Comparison of ENCODE assay signal across 27 cellular contexts in the genomic region with DNA sequence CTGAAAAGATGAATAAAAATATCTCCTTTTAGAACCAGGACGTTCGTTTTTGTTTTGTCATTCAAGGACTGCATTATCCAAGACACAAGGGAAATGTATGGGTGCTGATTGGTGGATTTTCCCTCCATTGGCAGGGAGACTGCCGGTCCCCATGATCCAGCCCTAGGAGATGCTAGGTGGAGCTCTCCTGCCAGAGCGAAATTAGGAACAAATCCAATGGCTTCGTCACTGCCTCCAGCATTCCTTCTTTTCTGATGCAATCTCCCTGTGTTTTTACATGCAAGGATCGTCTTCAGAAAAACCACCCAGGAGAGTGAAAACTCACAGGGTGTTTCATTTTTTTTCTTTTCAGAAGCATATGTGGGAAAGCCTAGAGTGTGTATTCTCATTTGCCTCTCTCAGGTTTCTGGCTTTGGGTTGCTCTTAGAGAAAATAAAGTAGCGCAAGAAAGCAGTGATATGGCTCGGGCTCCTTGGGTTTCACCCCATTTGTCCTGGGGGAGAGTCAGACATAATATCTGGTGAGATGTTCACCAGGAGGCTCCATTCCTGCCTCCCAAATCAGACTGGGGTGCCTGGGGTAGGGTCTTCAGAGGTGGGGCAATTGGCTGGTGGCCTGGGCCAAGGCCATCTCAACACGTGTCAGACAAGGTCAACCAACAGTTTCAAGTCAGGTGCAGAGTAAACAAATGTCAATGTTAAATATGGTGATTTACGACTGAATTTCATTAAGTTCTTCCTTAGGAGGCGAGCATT.
A peak's percentile ranks its signal among the peaks of the same experiment; 100 is the strongest.
DNase-seq lines count a peak whose midpoint lies in the region; TF ChIP-seq lines count a peak whose summit lies in the region.
"Had no signal": no experiment of that assay in that cellular context is flagged by ENCODE, and none has a peak within 500 bp of the region (broad histone marks: within the 10 kb centered on the region; RNA-seq: fewer than 3 reads in every experiment).

No MANE protein-coding gene starts in this region.

- H3K4me1 ChIP-seq in breast epithelium = no peaks in the 10 kb centered on the region
- H3K4me1 ChIP-seq: esophagus squamous epithelium, pancreas, spleen had no signal

- H3K27me3 Mint-ChIP-seq in MCF 10A (ENCODE audit: insufficient read depth, unreplicated experiment) (no peaks in the 10 kb centered on the region), endothelial cell (ENCODE audit: unreplicated experiment) (peaks cover 2% of the 10 kb centered on the region)
- peaks cover 3% of the 10 kb centered on the region for H3K27me3 Mint-ChIP-seq in activated naive CD4-positive, alpha-beta T cell treated with anti-CD3 and anti-CD28 coated beads for 36 hours (ENCODE audit: low read depth)
- H3K27me3 Mint-ChIP-seq: activated naive CD4-positive, alpha-beta T cell treated with anti-CD3 and anti-CD28 coated beads, Interleukin-2, amount 10 ng/mL, durations not matched to agents 7 days and 5 days; CD4-positive, alpha-beta T cell had no signal

- peak overlapping the region; percentile 88 for H3K27ac Mint-ChIP-seq in MCF 10A (ENCODE audit: low read depth, unreplicated experiment)
- H3K27ac Mint-ChIP-seq in endothelial cell (ENCODE audit: unreplicated experiment) = peak overlapping the region; percentile 57
- no peak overlapping the region for H3K27ac Mint-ChIP-seq in activated naive CD4-positive, alpha-beta T cell treated with anti-CD3 and anti-CD28 coated beads for 36 hours
- H3K27ac Mint-ChIP-seq: activated naive CD4-positive, alpha-beta T cell treated with anti-CD3 and anti-CD28 coated beads, Interleukin-2, amount 10 ng/mL, durations not matched to agents 7 days and 5 days; activated T-helper 1 cell treated with anti-CD3 and anti-CD28 coated beads, Interleukin-12 subunit alpha, Interleukin-12 subunit beta, Interleukin-2, Interleukin-4 antibody, amounts not matched to agents 30 ng/mL and 10 ng/mL and 1 ng/mL, durations not matched to agents 14 hours and 24 hours and 36 hours; CD4-positive, alpha-beta T cell; effector memory CD8-positive, alpha-beta T cell had no signal

- H3K36me3 Mint-ChIP-seq in MCF 10A (ENCODE audit: insufficient read depth, unreplicated experiment) (no peaks in the 10 kb centered on the region), endothelial cell (ENCODE audit: low read depth, unreplicated experiment) (no peaks in the 10 kb centered on the region)
- no peaks in the 10 kb centered on the region for H3K36me3 Mint-ChIP-seq in activated naive CD4-positive, alpha-beta T cell treated with anti-CD3 and anti-CD28 coated beads for 36 hours (ENCODE audit: low read depth)
- H3K36me3 Mint-ChIP-seq: activated naive CD4-positive, alpha-beta T cell treated with anti-CD3 and anti-CD28 coated beads, Interleukin-2, amount 10 ng/mL, durations not matched to agents 7 days and 5 days had no signal

- CTCF ChIA-PET in MCF 10A (lab: Yijun Ruan, JAX) = interaction anchor here (0.6 kb wide), 1 partner anchor 51 kb away, joined by 4 read pairs; no protein-coding TSS in a partner anchor
- CTCF ChIA-PET in activated naive CD4-positive, alpha-beta T cell treated with anti-CD3 and anti-CD28 coated beads for 36 hours (lab: Charles Lee) = no interaction called here

- TSS peak; percentile 90 for BruUV-seq in MCF 10A (replicated peaks; lab: Mats Ljungman, UMichigan)

- POLR2A ChIA-PET in MCF 10A (lab: Yijun Ruan, JAX) = interaction anchor here (0.6 kb wide), 1 partner anchor 240 kb away, joined by 3 read pairs; no protein-coding TSS in a partner anchor

- H3K4me1 Mint-ChIP-seq in MCF 10A (ENCODE audit: insufficient read depth, unreplicated experiment) (peaks cover 9% of the 10 kb centered on the region), endothelial cell (ENCODE audit: unreplicated experiment) (peaks cover 28% of the 10 kb centered on the region)
- no peaks in the 10 kb centered on the region for H3K4me1 Mint-ChIP-seq in activated naive CD4-positive, alpha-beta T cell treated with anti-CD3 and anti-CD28 coated beads for 36 hours (ENCODE audit: low read depth)
- H3K4me1 Mint-ChIP-seq: activated naive CD4-positive, alpha-beta T cell treated with anti-CD3 and anti-CD28 coated beads, Interleukin-2, amount 10 ng/mL, durations not matched to agents 7 days and 5 days had no signal

- no peaks in the 10 kb centered on the region for H3K36me3 ChIP-seq in breast epithelium
- H3K36me3 ChIP-seq: esophagus squamous epithelium, pancreas, spleen had no signal

- no peak overlapping the region for H3K4me3 ChIP-seq in breast epithelium
- H3K4me3 ChIP-seq: coronary artery, esophagus squamous epithelium, mucosa of descending colon, pancreas, spleen had no signal

- H3K27ac ChIP-seq in breast epithelium = no peak overlapping the region
- H3K27ac ChIP-seq: 22Rv1, coronary artery, esophagus squamous epithelium, pancreas, spleen had no signal

- H3K9me3 ChIP-seq in breast epithelium = no peaks in the 10 kb centered on the region
- H3K9me3 ChIP-seq: mucosa of descending colon, pancreas, spleen had no signal

- DNase-seq in MCF 10A (ENCODE audit: unreplicated experiment) (peak; percentile 76), breast epithelium (ENCODE audit: low spot score in 2 of 2) (no peak), endothelial cell (ENCODE audit: low spot score) (no peak), medulla oblongata (ENCODE audit: extremely low spot score) (peak; percentile 10), retina (no peak), Ammon's horn (ENCODE audit: low spot score) (no peak)
- no peak for DNase-seq in activated naive CD4-positive, alpha-beta T cell treated with anti-CD3 and anti-CD28 coated beads for 36 hours
- DNase-seq in stimulated activated naive CD4-positive, alpha-beta T cell (lab: John Stamatoyannopoulos, UW) = no peak
- DNase-seq: activated CD4-positive, alpha-beta T cell treated with anti-CD3 and anti-CD28 coated beads, Interleukin-2, amount 50 U/mL, for 4 hours; activated naive CD4-positive, alpha-beta T cell treated with anti-CD3 and anti-CD28 coated beads, Interleukin-2, amount 10 ng/mL, durations not matched to agents 7 days and 5 days; amygdala; CD4-positive, alpha-beta T cell; effector memory CD8-positive, alpha-beta T cell; esophagus squamous epithelium; kidney; mucosa of descending colon; NCI-H1092 treated with DMSO at 0.1 percent for 48 hours; NCI-H1930; NCI-H524 treated with DMSO at 0.1 percent for 48 hours; pancreas; SHP77 treated with DMSO at 0.1 percent for 48 hours; spleen; substantia nigra; T1000 had no signal

- H3K4me3 Mint-ChIP-seq in MCF 10A (ENCODE audit: unreplicated experiment) (no peak overlapping the region), endothelial cell (ENCODE audit: unreplicated experiment) (no peak overlapping the region)
- H3K4me3 Mint-ChIP-seq in activated naive CD4-positive, alpha-beta T cell treated with anti-CD3 and anti-CD28 coated beads for 36 hours = no peak overlapping the region
- H3K4me3 Mint-ChIP-seq: activated naive CD4-positive, alpha-beta T cell treated with anti-CD3 and anti-CD28 coated beads, Interleukin-2, amount 10 ng/mL, durations not matched to agents 7 days and 5 days; activated T-helper 1 cell treated with anti-CD3 and anti-CD28 coated beads, Interleukin-12 subunit alpha, Interleukin-12 subunit beta, Interleukin-2, Interleukin-4 antibody, amounts not matched to agents 30 ng/mL and 10 ng/mL and 1 ng/mL, durations not matched to agents 14 hours and 24 hours and 36 hours; CD4-positive, alpha-beta T cell; effector memory CD8-positive, alpha-beta T cell had no signal

- intact Hi-C loops in MCF 10A (cut with micrococcal nuclease) = no loop called here
- intact Hi-C loops in breast epithelium (cut with DNase I; ENCODE audit: low total_unique reads) = no loop called here
- intact Hi-C loops in activated naive CD4-positive, alpha-beta T cell treated with anti-CD3 and anti-CD28 coated beads for 36 hours (cut with micrococcal nuclease) = no loop called here

- no peaks in the 10 kb centered on the region for H3K27me3 ChIP-seq in breast epithelium

- no peak for TF ChIP-seq CTCF in MCF 10A (IDR thresholded peaks at IDR 0.05; ENCODE audit: unreplicated experiment)
- no peak for TF ChIP-seq CTCF in breast epithelium (IDR thresholded peaks at IDR 0.05)
- TF ChIP-seq CTCF in endothelial cell (IDR thresholded peaks at IDR 0.05; ENCODE audit: unreplicated experiment) = no peak

- TF ChIP-seq POLR2A in breast epithelium (IDR thresholded peaks at IDR 0.05) = no peak

- H3K9me3 Mint-ChIP-seq in MCF 10A (ENCODE audit: unreplicated experiment) (no peaks in the 10 kb centered on the region), endothelial cell (ENCODE audit: unreplicated experiment) (no peaks in the 10 kb centered on the region)
- no peaks in the 10 kb centered on the region for H3K9me3 Mint-ChIP-seq in activated naive CD4-positive, alpha-beta T cell treated with anti-CD3 and anti-CD28 coated beads for 36 hours
- H3K9me3 Mint-ChIP-seq: activated naive CD4-positive, alpha-beta T cell treated with anti-CD3 and anti-CD28 coated beads, Interleukin-2, amount 10 ng/mL, durations not matched to agents 7 days and 5 days; activated T-helper 1 cell treated with anti-CD3 and anti-CD28 coated beads, Interleukin-12 subunit alpha, Interleukin-12 subunit beta, Interleukin-2, Interleukin-4 antibody, amounts not matched to agents 30 ng/mL and 10 ng/mL and 1 ng/mL, durations not matched to agents 14 hours and 24 hours and 36 hours; CD4-positive, alpha-beta T cell; effector memory CD8-positive, alpha-beta T cell had no signal

Comparison
In these comparisons a context has a peak if more than half of its experiments do, and no peak if none do; other contexts are left out.
1. DNase-seq: peak in MCF 10A (single experiment) and medulla oblongata (single experiment); none in breast epithelium (0 of 2), endothelial cell (single experiment), activated naive CD4-positive, alpha-beta T cell treated with anti-CD3 and anti-CD28 coated beads for 36 hours (single experiment), retina (single experiment), stimulated activated naive CD4-positive, alpha-beta T cell (0 of 6) and Ammon's horn (single experiment).